Comparison of ENCODE assay signal across 1 cellular context in the genomic region with DNA sequence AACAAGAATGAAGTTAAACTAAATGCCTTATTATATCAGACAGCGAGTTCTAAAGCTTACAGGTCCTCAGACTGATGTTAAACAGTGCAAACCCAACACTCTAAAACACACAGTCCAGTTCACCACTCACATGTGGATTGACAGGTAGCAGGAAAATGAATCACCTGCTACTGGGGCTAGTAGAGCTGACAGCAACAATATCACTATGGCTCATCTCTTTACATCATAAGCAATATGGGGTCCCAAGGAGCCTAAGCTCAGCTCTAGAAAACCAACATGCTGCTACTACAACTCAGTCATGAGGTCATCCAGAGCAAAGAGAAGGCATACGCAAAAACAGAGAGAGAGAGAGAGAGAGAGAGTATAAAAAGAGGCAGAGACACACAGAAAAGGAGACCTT.
TF ChIP-seq lines count a peak whose summit lies in the region.

No MANE protein-coding gene starts in this region.

TF ChIP-seq in endothelial cell of umbilical vein, 7 proteins besides CTCF, POLR2A, EP300 and RAD21:
- no peak for TF ChIP-seq MYC (IDR thresholded peaks at IDR 0.05; ENCODE audit: low read depth, low read length)
- TF ChIP-seq POLR2AphosphoS5 (IDR thresholded peaks at IDR 0.05; ENCODE audit: insufficient read depth, low read depth, low read length), result no peak
- TF ChIP-seq GATA2 (IDR thresholded peaks at IDR 0.05; ENCODE audit: insufficient read depth, insufficient read length, low read depth, low read length), result no peak
- TF ChIP-seq, protein P1, sequence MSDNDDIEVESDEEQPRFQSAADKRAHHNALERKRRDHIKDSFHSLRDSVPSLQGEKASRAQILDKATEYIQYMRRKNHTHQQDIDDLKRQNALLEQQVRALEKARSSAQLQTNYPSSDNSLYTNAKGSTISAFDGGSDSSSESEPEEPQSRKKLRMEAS (IDR thresholded peaks at IDR 0.05; ENCODE audit: insufficient read depth, insufficient read length), result no peak
- no peak for TF ChIP-seq FOS (IDR thresholded peaks at IDR 0.05; ENCODE audit: borderline replicate concordance, insufficient read depth, low read length)
